In genomic region chr20:41172296-41173140, GRCh38 we compare ENCODE assay signal across 9 cellular contexts. TPM values are rescaled to one million over a fixed set of nuclear protein-coding genes. Genes with fewer than 3 reads are reported as not detected.
DNase-seq lines count a peak whose midpoint lies in the region; TF ChIP-seq lines count a peak whose summit lies in the region.
"Had no signal": no experiment of that assay in that cellular context is flagged by ENCODE, and none has a peak within 500 bp of the region (broad histone marks: within the 10 kb centered on the region; RNA-seq: fewer than 3 reads in every experiment).

No MANE protein-coding gene starts in this region.

- H3K79me2 ChIP-seq in neural progenitor cell (ENCODE audit: low read depth) = no peaks in the 10 kb centered on the region

- no peak overlapping the region for H2AFZ ChIP-seq in neural progenitor cell (replicated peaks)

- H3K9me3 ChIP-seq in esophagus (ENCODE audit: control insufficient read depth in 2 of 2, insufficient read depth in 1 of 2, low read depth in 1 of 2, low read length in 1 of 2) (no peaks in the 10 kb centered on the region), neural progenitor cell (ENCODE audit: low read depth) (no peaks in the 10 kb centered on the region)

- H3K36me3 ChIP-seq in esophagus (ENCODE audit: control insufficient read depth in 2 of 2, insufficient read depth in 2 of 2, low read length in 1 of 2) (peaks cover 7 to 53% of the 10 kb centered on the region in 2 donors), neural progenitor cell (no peaks in the 10 kb centered on the region)

- peaks cover 47% of the 10 kb centered on the region for H3F3A ChIP-seq in neural progenitor cell (ENCODE audit: low read depth)

- peaks cover 2% of the 10 kb centered on the region for H3K4me1 Mint-ChIP-seq in neural progenitor cell

- no peak overlapping the region for H3K4me3 Mint-ChIP-seq in neural progenitor cell

- peak overlapping the region; percentile 67 to 74 for H3K27ac ChIP-seq in esophagus (ENCODE audit: low read depth in 2 of 2, low read length in 1 of 2)
- H3K27ac ChIP-seq in neural progenitor cell = peak overlapping the region; percentile 33
- H3K27ac ChIP-seq: C4-2B had no signal

- H3K36me3 Mint-ChIP-seq in neural progenitor cell = peaks cover 47% of the 10 kb centered on the region

- DNase-seq in 8988T (peak; percentile 16), neural progenitor cell (ENCODE audit: low spot score) (no peak), DMS79 (lab: John Stamatoyannopoulos, UW) (no peak), glomerular visceral epithelial cell (ENCODE audit: extremely low spot score) (no peak), HPDE6-E6E7 (ENCODE audit: extremely low spot score) (no peak), HCEC 1CT (no peak)
- peak; percentile 0 to 2 for DNase-seq in activated CD4-positive, alpha-beta T cell treated with anti-CD3 and anti-CD28 coated beads for 4 hours

- H3K27ac Mint-ChIP-seq in neural progenitor cell = no peak overlapping the region

- H3K4me1 ChIP-seq in esophagus (ENCODE audit: control insufficient read depth in 2 of 2, insufficient read depth in 2 of 2, low read length in 1 of 2) = peaks cover 2 to 12% of the 10 kb centered on the region in 2 donors
- H3K4me1 ChIP-seq in neural progenitor cell = peaks cover 26% of the 10 kb centered on the region

- no peaks in the 10 kb centered on the region for H3K27me3 ChIP-seq in esophagus (ENCODE audit: control insufficient read depth in 1 of 2, insufficient read depth in 2 of 2, low read length in 2 of 2)
- H3K27me3 ChIP-seq in neural progenitor cell = no peaks in the 10 kb centered on the region

- H3K4me3 ChIP-seq in esophagus (ENCODE audit: low read depth in 1 of 2, low read length in 2 of 2) (no peak overlapping the region), neural progenitor cell (no peak overlapping the region)

- no peak for TF ChIP-seq CTCF in neural progenitor cell (IDR thresholded peaks at IDR 0.05)

- whole genome bisulfite sequencing in esophagus, 2 donors = 51 to 60% methylated on average over 18 of the region's 18 CpGs

- no peaks in the 10 kb centered on the region for H3K27me3 Mint-ChIP-seq in neural progenitor cell (ENCODE audit: insufficient read depth, low read depth)

- H3K9ac ChIP-seq in neural progenitor cell = no peak overlapping the region

- H3K9me3 Mint-ChIP-seq in neural progenitor cell = no peaks in the 10 kb centered on the region

- H4K20me1 ChIP-seq in neural progenitor cell (ENCODE audit: low read depth) = peaks cover 33% of the 10 kb centered on the region

- no peak overlapping the region for H3K4me2 ChIP-seq in neural progenitor cell

RNA-seq across cellular contexts. Expression of gene PLCG1, which starts 35.2 kb away (rescaled TPM):
- polyA plus RNA-seq in esophagus = 10 to 100 TPM; 26.2 to 45.3 TPM
- total RNA-seq in neural progenitor cell (ENCODE audit: low replicate concordance) = 146 and 265 TPM in 2 replicates

Comparison
In these comparisons a context has a peak if more than half of its experiments do, and no peak if none do; other contexts are left out.
1. DNase-seq: peak in 8988T (single experiment) and activated CD4-positive, alpha-beta T cell treated with anti-CD3 and anti-CD28 coated beads for 4 hours (2 of 2); none in neural progenitor cell (single experiment), DMS79 (single experiment), glomerular visceral epithelial cell (single experiment), HPDE6-E6E7 (single experiment) and HCEC 1CT (single experiment).